12 cellular contexts compared by ENCODE assay signal in the genomic region with DNA sequence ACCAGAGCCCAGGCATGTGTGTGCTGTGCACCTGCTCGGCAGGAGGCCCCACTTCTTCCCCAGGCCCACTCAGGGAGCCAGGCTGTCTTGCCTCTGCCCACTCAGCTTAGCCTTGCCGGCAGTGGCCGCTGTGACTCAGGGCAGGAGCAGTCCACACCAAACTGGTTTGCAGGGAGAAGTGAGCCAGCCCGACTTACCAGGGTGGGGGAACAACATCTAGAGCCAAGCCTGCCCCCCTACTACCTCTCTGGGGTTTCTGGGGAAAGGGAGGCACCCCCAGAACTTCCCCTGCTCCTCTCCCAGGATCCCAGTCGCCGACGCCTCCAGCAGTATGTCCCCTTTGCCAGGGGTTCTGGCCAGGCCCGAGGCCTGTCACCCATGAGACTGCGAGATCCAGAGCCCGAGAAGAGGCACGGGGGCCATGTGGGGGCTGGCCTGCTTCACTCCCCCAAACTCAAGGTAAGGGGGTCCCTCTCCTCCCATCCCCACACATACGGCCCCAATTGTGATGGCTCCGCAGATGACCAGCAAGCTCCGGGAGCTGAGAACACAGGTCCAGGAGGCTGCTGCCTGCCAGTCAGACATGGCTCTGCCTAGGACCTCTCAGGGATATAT. TPM values are rescaled to one million over a fixed set of nuclear protein-coding genes. Genes with fewer than 3 reads are reported as not detected.
A peak's percentile ranks its signal among the peaks of the same experiment; 100 is the strongest.
DNase-seq lines count a peak whose midpoint lies in the region; ATAC-seq, FAIRE-seq and TF ChIP-seq lines count a peak whose summit lies in the region.
"Had no signal": no experiment of that assay in that cellular context is flagged by ENCODE, and none has a peak within 500 bp of the region (broad histone marks: within the 10 kb centered on the region; RNA-seq: fewer than 3 reads in every experiment).

No MANE protein-coding gene starts in this region.

- DNase-seq in HCT116 (ENCODE audit: low read depth, low spot score) (no peak), bronchial epithelial cell (ENCODE audit: low read depth) (peak; percentile 60), upper lobe of right lung (no peak), RCC 7860 (ENCODE audit: low spot score) (no peak), D341Med (ENCODE audit: low spot score) (no peak), adrenal gland (no peak)
- DNase-seq: CD4-positive, alpha-beta T cell; NCI-H226; ovary; WERI-Rb-1 had no signal

- H3K27me3 ChIP-seq in HCT116 (ENCODE audit: insufficient read depth, low read length) (no peaks in the 10 kb centered on the region), bronchial epithelial cell (ENCODE audit: control insufficient read depth, insufficient read depth, low read length) (peaks cover under 1% of the 10 kb centered on the region), mucosa of rectum (ENCODE audit: control insufficient read depth in 2 of 2, insufficient read depth in 2 of 2, low read length in 2 of 2) (no peaks in the 10 kb centered on the region), upper lobe of right lung (no peaks in the 10 kb centered on the region), adrenal gland (peaks cover 6% of the 10 kb centered on the region)
- H3K27me3 ChIP-seq: ovary had no signal

- no peaks in the 10 kb centered on the region for H3K9me2 ChIP-seq in HCT116 (ENCODE audit: insufficient read depth)

- no peak for TF ChIP-seq RAD21 in HCT116 (IDR thresholded peaks at IDR 0.05; ENCODE audit: low read depth)

- no peak for TF ChIP-seq CTCF in HCT116 (IDR thresholded peaks at IDR 0.05 in 2 of 3, conservative IDR thresholded peaks at IDR 0.05 in 1 of 3; ENCODE audit: borderline replicate concordance in 1 of 3, insufficient read depth in 1 of 3, low read depth in 2 of 3, low read length in 2 of 3)
- peak; percentile 53 for TF ChIP-seq CTCF in bronchial epithelial cell (IDR thresholded peaks at IDR 0.05; ENCODE audit: insufficient read depth, low read length, severe bottlenecking)
- no peak for TF ChIP-seq CTCF in upper lobe of right lung (IDR thresholded peaks at IDR 0.05)
- no peak for TF ChIP-seq CTCF in adrenal gland (IDR thresholded peaks at IDR 0.05)

- H3K36me3 ChIP-seq in HCT116 (ENCODE audit: control insufficient read depth in 1 of 2, insufficient read depth in 2 of 2, low read length in 2 of 2) (peaks cover 0 to 12% of the 10 kb centered on the region in 2 experiments; a peak in 2 of 4 replicates), bronchial epithelial cell (ENCODE audit: control insufficient read depth, insufficient read depth, low read length) (peaks cover 4% of the 10 kb centered on the region), mucosa of rectum (ENCODE audit: control insufficient read depth in 2 of 2, insufficient read depth in 2 of 2, low read length in 2 of 2) (peaks cover 28 to 45% of the 10 kb centered on the region in 2 donors), upper lobe of right lung (no peaks in the 10 kb centered on the region), adrenal gland (replicated peaks in 1 of 2) (no peaks in the 10 kb centered on the region)
- H3K36me3 ChIP-seq: ovary, WERI-Rb-1 had no signal

- RAD21 ChIA-PET in HCT116 (lab: Charles Lee; ENCODE audit: low non-redundant PET in 1 of 2, low total read pairs in 2 of 2, uncharacterized antibody in 2 of 2, unreplicated experiment in 2 of 2): no interaction called here

- POLR2A ChIA-PET in HCT116 (lab: Charles Lee): interaction anchor here (1.3 to 1.4 kb wide), 2 partner anchors 9 to 13 kb away, joined by 3 to 5 read pairs; no protein-coding TSS in a partner anchor

- H3K9me3 ChIP-seq in HCT116 (ENCODE audit: control insufficient read depth in 1 of 2, insufficient read depth in 1 of 2, low read depth in 1 of 2, low read length in 2 of 2) (no peaks in the 10 kb centered on the region), mucosa of rectum (ENCODE audit: control insufficient read depth in 2 of 2, low read length in 2 of 2) (no peaks in the 10 kb centered on the region), upper lobe of right lung (no peaks in the 10 kb centered on the region), adrenal gland (replicated peaks in 1 of 3) (no peaks in the 10 kb centered on the region)
- H3K9me3 ChIP-seq: ovary had no signal

- FAIRE-seq in bronchial epithelial cell (lab: Jason Lieb, UNC): no peak
- no peak for FAIRE-seq in RCC 7860 (lab: Jason Lieb, UNC)
- FAIRE-seq: K562 had no signal

- H3K9ac ChIP-seq in HCT116 (ENCODE audit: low read length) (peak overlapping the region; percentile 26; the same call in 1 of the 2 replicates), mucosa of rectum (ENCODE audit: low read depth in 1 of 2, low read length in 2 of 2) (peak overlapping the region; percentile 54 to 92)

- 89 to 100% (median 97%) methylated on average over 3 to 14 of the region's 14 CpGs for WGBS in adrenal gland, 4 donors

- H3K4me2 ChIP-seq in HCT116 (ENCODE audit: low read length): peak overlapping the region; percentile 93

- no peaks in the 10 kb centered on the region for H3K79me2 ChIP-seq in HCT116 (ENCODE audit: insufficient read depth, low read length)

- TF ChIP-seq POLR2A in HCT116 (IDR thresholded peaks at IDR 0.05; ENCODE audit: borderline replicate concordance, extremely low read depth, insufficient read depth, insufficient read length): no peak
- TF ChIP-seq POLR2A in adrenal gland (IDR thresholded peaks at IDR 0.05): no peak

- H3K4me3 ChIP-seq in HCT116 (replicated peaks in 1 of 2; ENCODE audit: low read depth in 1 of 2, low read length in 2 of 2) (0 out of 4 replicates have a peak overlapping the region, but pooled peaks of 1 of the 2 experiments have one; percentile 8), bronchial epithelial cell (ENCODE audit: low read depth, low read length) (no peak overlapping the region), mucosa of rectum (ENCODE audit: low read length in 2 of 2) (peak overlapping the region; percentile 20 to 55), upper lobe of right lung (no peak overlapping the region), adrenal gland (no peak overlapping the region)
- H3K4me3 ChIP-seq: K562, ovary had no signal

- H3K27ac ChIP-seq in HCT116 (ENCODE audit: low read depth, low read length) (peak overlapping the region; percentile 57), mucosa of rectum (ENCODE audit: low read depth in 2 of 2, low read length in 2 of 2) (peak overlapping the region; percentile 93 to 97), upper lobe of right lung (peak overlapping the region; percentile 42), adrenal gland (peak overlapping the region in 1 of 5 donors; percentile 55)
- H3K27ac ChIP-seq: ovary, WERI-Rb-1 had no signal

- H3K4me1 ChIP-seq in HCT116 (ENCODE audit: control insufficient read depth in 1 of 2, insufficient read depth in 2 of 2, low read length in 2 of 2) (peaks cover 31 to 37% of the 10 kb centered on the region in 2 experiments), mucosa of rectum (ENCODE audit: control insufficient read depth in 2 of 2, insufficient read depth in 2 of 2, low read length in 2 of 2) (peaks cover 25 to 39% of the 10 kb centered on the region in 2 donors), upper lobe of right lung (peaks cover 20% of the 10 kb centered on the region), adrenal gland (replicated peaks in 1 of 2) (peaks cover 9% of the 10 kb centered on the region in 2 donors)

- intact Hi-C loops in HCT116 (cut with micrococcal nuclease) (no loop called here), upper lobe of right lung (cut with DNase I) (no loop called here), adrenal gland (cut with DNase I) (no loop called here)

- CTCF ChIA-PET in HCT116 (lab: Charles Lee): no interaction called here

- no peaks in the 10 kb centered on the region for H4K20me1 ChIP-seq in HCT116 (ENCODE audit: insufficient read depth)

- BruUV-seq in HCT116 (replicated peaks; lab: Mats Ljungman, UMichigan): no TSS peak

- ATAC-seq in HCT116: no peak
- ATAC-seq in upper lobe of right lung: peak; percentile 19

- no peak overlapping the region for H2AFZ ChIP-seq in HCT116 (ENCODE audit: low read depth, low read length, poor library complexity, severe bottlenecking)

TF ChIP-seq in HCT116, 20 proteins besides CTCF, POLR2A, EP300 and RAD21:
- TF ChIP-seq, protein P1, sequence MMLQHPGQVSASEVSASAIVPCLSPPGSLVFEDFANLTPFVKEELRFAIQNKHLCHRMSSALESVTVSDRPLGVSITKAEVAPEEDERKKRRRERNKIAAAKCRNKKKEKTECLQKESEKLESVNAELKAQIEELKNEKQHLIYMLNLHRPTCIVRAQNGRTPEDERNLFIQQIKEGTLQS (IDR thresholded peaks at IDR 0.05): no peak
- no peak for TF ChIP-seq CEBPB (IDR thresholded peaks at IDR 0.05; ENCODE audit: low read depth)
- no peak for TF ChIP-seq JUND (IDR thresholded peaks at IDR 0.05)
- TF ChIP-seq TCF7L2 (IDR thresholded peaks at IDR 0.05; ENCODE audit: borderline replicate concordance, extremely low read depth, insufficient read depth, insufficient read length): no peak

RNA-seq across cellular contexts. Expression of a gene that starts 3.0 kb away (rescaled TPM):
- total RNA-seq in HCT116 (2021; ENCODE audit: unreplicated experiment): 27.4 TPM
- 16.5 and 19.9 TPM in 2 replicates for polyA plus RNA-seq in HCT116 (2012)
- total RNA-seq in bronchial epithelial cell: 15.3 and 23.4 TPM in 2 replicates
- 5.1 TPM for total RNA-seq in upper lobe of right lung
- 1 to 10 TPM in 2 of 8 donors, under 1 TPM in 5, not detected in 1; 0.23 to 1.9 (median 0.51) TPM for total RNA-seq in adrenal gland
- 1 to 10 TPM in 1 of 3 donors, under 1 TPM in 1, not detected in 1; 0.32 to 5.8 TPM for polyA plus RNA-seq in adrenal gland
- total RNA-seq: CD4-positive, alpha-beta T cell had no signal

RNA-seq across cellular contexts. Expression of a gene that starts 28.4 kb away (rescaled TPM):
- total RNA-seq in HCT116 (2021; ENCODE audit: unreplicated experiment) (129 TPM), bronchial epithelial cell (26.9 and 47.0 TPM in 2 replicates), upper lobe of right lung (185 TPM), adrenal gland (100 to 1,000 TPM; 181 to 386 (median 262) TPM)
- polyA plus RNA-seq in HCT116 (2012): 91.0 and 116 TPM in 2 replicates
- polyA plus RNA-seq in adrenal gland: 100 to 1,000 TPM in 2 of 3 donors, 10 to 100 TPM in 1; 91.8 to 167 (median 160) TPM

Comparison
In these comparisons a context has a peak if more than half of its experiments do, and no peak if none do; other contexts are left out.
1. H3K4me3 ChIP-seq: peak in mucosa of rectum (2 of 2); none in bronchial epithelial cell (single experiment), upper lobe of right lung (single experiment) and adrenal gland (0 of 4).